ENCODE assay signal across 16 cellular contexts in genomic region chr16:49015189-49015540, GRCh38.
"Had no signal": no experiment of that assay in that cellular context is flagged by ENCODE, and none has a peak within 500 bp of the region (broad histone marks: within the 10 kb centered on the region; RNA-seq: fewer than 3 reads in every experiment).

No MANE protein-coding gene starts in this region.

- ATAC-seq: activated CD8-positive, alpha-beta T cell treated with anti-CD3 and anti-CD28 coated beads, Interleukin-2, amount 10 ng/mL, durations not matched to agents 7 days and 5 days; stimulated activated naive B cell treated with anti-CD40 and anti-IgM and Interleukin-4, amounts not matched to agents 10 μg/mL and 1 μg/mL and 100 μg/mL, for 72 hours had no signal

- H3K79me2 ChIP-seq: parathyroid adenoma had no signal

- H3K27me3 Mint-ChIP-seq: activated CD4-positive, alpha-beta T cell treated with anti-CD3 and anti-CD28 coated beads, Interleukin-2, amount 10 ng/mL, durations not matched to agents 24 days and 14 days; central memory CD8-positive, alpha-beta T cell had no signal

- DNase-seq: activated CD4-positive, alpha-beta T cell treated with anti-CD3 and anti-CD28 coated beads, Interleukin-2, amount 10 ng/mL, durations not matched to agents 24 days and 14 days; activated CD8-positive, alpha-beta T cell treated with anti-CD3 and anti-CD28 coated beads, Interleukin-2, amount 10 ng/mL, durations not matched to agents 7 days and 5 days; activated naive CD4-positive, alpha-beta T cell treated with anti-CD3 and anti-CD28 coated beads, Interleukin-2, amount 50 U/mL, for 16 hours; activated T-cell treated with anti-CD3 and anti-CD28 coated beads, Interleukin-2, amount 50 U/mL, for 24 hours; aorta; brain microvascular endothelial cell; effector CD8-positive, alpha-beta T cell; esophagus squamous epithelium; mesenchymal stem cell; naive thymus-derived CD4-positive, alpha-beta T cell; spleen; stimulated activated naive B cell treated with anti-CD40 and anti-IgM and Interleukin-4, amounts not matched to agents 10 μg/mL and 1 μg/mL and 100 μg/mL, for 72 hours; T-helper 9 cell; thyroid gland had no signal

- H3K36me3 ChIP-seq: brain microvascular endothelial cell, esophagus squamous epithelium, spleen, thyroid gland had no signal

- H2AFZ ChIP-seq: parathyroid adenoma had no signal

- H3K4me1 Mint-ChIP-seq: activated CD4-positive, alpha-beta T cell treated with anti-CD3 and anti-CD28 coated beads, Interleukin-2, amount 10 ng/mL, durations not matched to agents 24 days and 14 days; central memory CD8-positive, alpha-beta T cell; naive thymus-derived CD4-positive, alpha-beta T cell had no signal

- H3K27ac Mint-ChIP-seq: activated CD4-positive, alpha-beta T cell treated with anti-CD3 and anti-CD28 coated beads, Interleukin-2, amount 10 ng/mL, durations not matched to agents 24 days and 14 days; activated CD8-positive, alpha-beta T cell treated with anti-CD3 and anti-CD28 coated beads, Interleukin-2, amount 10 ng/mL, durations not matched to agents 7 days and 5 days; activated T-cell treated with anti-CD3 and anti-CD28 coated beads, Interleukin-2, amount 50 U/mL, for 24 hours; naive thymus-derived CD4-positive, alpha-beta T cell; stimulated activated naive B cell treated with anti-CD40 and anti-IgM and Interleukin-4, amounts not matched to agents 10 μg/mL and 1 μg/mL and 100 μg/mL, for 72 hours had no signal

- H3K36me3 Mint-ChIP-seq: naive thymus-derived CD4-positive, alpha-beta T cell; stimulated activated naive B cell treated with anti-CD40 and anti-IgM and Interleukin-4, amounts not matched to agents 10 μg/mL and 1 μg/mL and 100 μg/mL, for 72 hours had no signal

- H3K9me3 Mint-ChIP-seq: activated CD4-positive, alpha-beta T cell treated with anti-CD3 and anti-CD28 coated beads, Interleukin-2, amount 10 ng/mL, durations not matched to agents 24 days and 14 days; activated T-cell treated with anti-CD3 and anti-CD28 coated beads, Interleukin-2, amount 50 U/mL, for 24 hours had no signal

- H3K27me3 ChIP-seq: brain microvascular endothelial cell, thyroid gland had no signal

- H3K9ac ChIP-seq: parathyroid adenoma had no signal

- H3K4me3 ChIP-seq: esophagus squamous epithelium, spleen, thyroid gland had no signal

- H3K27ac ChIP-seq: brain microvascular endothelial cell, esophagus squamous epithelium, parathyroid adenoma, spleen, thyroid gland had no signal

- H3K4me3 Mint-ChIP-seq: activated CD4-positive, alpha-beta T cell treated with anti-CD3 and anti-CD28 coated beads, Interleukin-2, amount 10 ng/mL, durations not matched to agents 24 days and 14 days; activated CD8-positive, alpha-beta T cell treated with anti-CD3 and anti-CD28 coated beads, Interleukin-2, amount 10 ng/mL, durations not matched to agents 7 days and 5 days; activated T-cell treated with anti-CD3 and anti-CD28 coated beads, Interleukin-2, amount 50 U/mL, for 24 hours; central memory CD8-positive, alpha-beta T cell; naive thymus-derived CD4-positive, alpha-beta T cell; stimulated activated naive B cell treated with anti-CD40 and anti-IgM and Interleukin-4, amounts not matched to agents 10 μg/mL and 1 μg/mL and 100 μg/mL, for 72 hours had no signal

- H3K9me3 ChIP-seq: esophagus squamous epithelium, thyroid gland had no signal

- H3K4me1 ChIP-seq: esophagus squamous epithelium, spleen had no signal
